28 cellular contexts compared by ENCODE assay signal in the genomic region with DNA sequence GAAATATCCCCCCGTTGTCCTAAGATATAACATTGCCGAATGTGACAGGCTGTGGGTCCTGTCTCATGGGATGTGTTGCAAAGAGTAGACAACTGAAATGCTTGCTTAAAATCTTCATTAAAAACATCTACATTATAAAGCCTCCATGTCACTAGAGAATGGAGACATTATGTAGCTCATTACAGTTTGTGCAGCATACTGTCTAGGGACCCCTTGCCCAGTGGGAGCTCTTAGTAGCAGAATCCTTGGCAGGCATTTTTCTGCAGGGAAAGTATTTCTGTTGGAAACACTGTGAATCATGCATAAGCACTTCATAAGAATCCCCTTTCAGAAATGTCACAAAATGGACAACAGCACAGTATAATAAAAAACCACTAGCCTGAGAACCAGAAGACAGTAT.
"Had no signal": no experiment of that assay in that cellular context is flagged by ENCODE, and none has a peak within 500 bp of the region (broad histone marks: within the 10 kb centered on the region; RNA-seq: fewer than 3 reads in every experiment).

No MANE protein-coding gene starts in this region.

- DNase-seq: activated B cell treated with CpG ODN at 0.5 μM for 24 hours; activated CD4-positive, alpha-beta memory T cell treated with anti-CD3 and anti-CD28 coated beads for 36 hours; activated CD4-positive, alpha-beta T cell treated with anti-CD3 and anti-CD28 coated beads, Interleukin-2, amount 10 ng/mL, durations not matched to agents 7 days and 5 days; activated CD8-positive, alpha-beta memory T cell treated with anti-CD3 and anti-CD28 coated beads for 24 hours; activated effector memory CD4-positive, alpha-beta T cell treated with anti-CD3 and anti-CD28 coated beads, Interleukin-2, amount 50 U/mL, for 16 hours; activated naive CD4-positive, alpha-beta T cell treated with Interleukin-2 at 50 U/mL for 16 hours; activated naive CD8-positive, alpha-beta T cell treated with anti-CD3 and anti-CD28 coated beads for 36 hours; activated T-cell treated with anti-CD3 and anti-CD28 coated beads, Interleukin-2, amount 50 U/mL, for 4 hours; adrenal gland; anterior cingulate cortex; body of pancreas; MG63; MV-4-11; NCI-H1092 treated with DMSO at 0.1 percent for 48 hours; NCI-H1417 treated with DMSO at 0.1 percent for 48 hours; NCI-H1694; NCI-H2029; NCI-H2107; NCI-H2171 treated with DMSO at 0.1 percent for 48 hours; NCI-H226; NCI-H526 treated with DMSO at 0.1 percent for 48 hours; NK-92 treated with Interleukin-12 subunit alpha and Interleukin-12 subunit beta, amount 100 ng/mL, for 24 hours; OCI-M1; SHP77; T-helper 17 cell; T-helper 9 cell had no signal

- H3K4me1 Mint-ChIP-seq: activated B cell treated with CpG ODN at 0.5 μM for 24 hours; activated CD4-positive, alpha-beta T cell treated with anti-CD3 and anti-CD28 coated beads, Interleukin-2, amount 10 ng/mL, durations not matched to agents 7 days and 5 days; activated naive CD8-positive, alpha-beta T cell treated with anti-CD3 and anti-CD28 coated beads for 36 hours; T-helper 17 cell had no signal

- H3K27ac Mint-ChIP-seq: activated B cell treated with CpG ODN at 0.5 μM for 24 hours; activated CD4-positive, alpha-beta memory T cell treated with anti-CD3 and anti-CD28 coated beads for 36 hours; activated CD4-positive, alpha-beta T cell treated with anti-CD3 and anti-CD28 coated beads, Interleukin-2, amount 10 ng/mL, durations not matched to agents 7 days and 5 days; activated naive CD8-positive, alpha-beta T cell treated with anti-CD3 and anti-CD28 coated beads for 36 hours; T-helper 17 cell had no signal

- H3K36me3 ChIP-seq: adrenal gland, cardiac muscle cell, MG63 had no signal

- H3K27me3 Mint-ChIP-seq: activated B cell treated with CpG ODN at 0.5 μM for 24 hours; activated CD4-positive, alpha-beta memory T cell treated with anti-CD3 and anti-CD28 coated beads for 36 hours; activated CD4-positive, alpha-beta T cell treated with anti-CD3 and anti-CD28 coated beads, Interleukin-2, amount 10 ng/mL, durations not matched to agents 7 days and 5 days; activated naive CD8-positive, alpha-beta T cell treated with anti-CD3 and anti-CD28 coated beads for 36 hours; T-helper 17 cell had no signal

- ATAC-seq: activated T-cell treated with anti-CD3 and anti-CD28 coated beads, Interleukin-2, amount 50 U/mL, for 4 hours; body of pancreas; Panc1; T-helper 17 cell had no signal

- H3K9me3 Mint-ChIP-seq: activated CD4-positive, alpha-beta T cell treated with anti-CD3 and anti-CD28 coated beads, Interleukin-2, amount 10 ng/mL, durations not matched to agents 7 days and 5 days; activated naive CD8-positive, alpha-beta T cell treated with anti-CD3 and anti-CD28 coated beads for 36 hours had no signal

- H3K27me3 ChIP-seq: adrenal gland, body of pancreas, cardiac muscle cell, MG63 had no signal

- H3K9me3 ChIP-seq: adrenal gland, body of pancreas, MG63 had no signal

- H3K4me3 ChIP-seq: adrenal gland, body of pancreas, cardiac muscle cell, MG63 had no signal

- H3K4me3 Mint-ChIP-seq: activated B cell treated with CpG ODN at 0.5 μM for 24 hours; activated CD4-positive, alpha-beta memory T cell treated with anti-CD3 and anti-CD28 coated beads for 36 hours; activated CD4-positive, alpha-beta T cell treated with anti-CD3 and anti-CD28 coated beads, Interleukin-2, amount 10 ng/mL, durations not matched to agents 7 days and 5 days; activated naive CD8-positive, alpha-beta T cell treated with anti-CD3 and anti-CD28 coated beads for 36 hours; activated T-cell treated with anti-CD3 and anti-CD28 coated beads, Interleukin-2, amount 50 U/mL, for 4 hours; T-helper 17 cell had no signal

- H3K36me3 Mint-ChIP-seq: activated CD4-positive, alpha-beta memory T cell treated with anti-CD3 and anti-CD28 coated beads for 36 hours; activated naive CD8-positive, alpha-beta T cell treated with anti-CD3 and anti-CD28 coated beads for 36 hours had no signal

- H3K4me1 ChIP-seq: adrenal gland, body of pancreas had no signal

- H3K27ac ChIP-seq: adrenal gland, body of pancreas, cardiac muscle cell had no signal
